9 cellular contexts compared by ENCODE assay signal in genomic region chr11:20162824-20163777, GRCh38. TPM values are rescaled to one million over a fixed set of nuclear protein-coding genes. Genes with fewer than 3 reads are reported as not detected.
DNase-seq lines count a peak whose midpoint lies in the region; ATAC-seq, FAIRE-seq and TF ChIP-seq lines count a peak whose summit lies in the region.
"Had no signal": no experiment of that assay in that cellular context is flagged by ENCODE, and none has a peak within 500 bp of the region (broad histone marks: within the 10 kb centered on the region; RNA-seq: fewer than 3 reads in every experiment).

No MANE protein-coding gene starts in this region.

- H3K4me1 ChIP-seq in endothelial cell of umbilical vein (ENCODE audit: control insufficient read depth, extremely low read depth, insufficient read depth, low read length): peaks cover 8% of the 10 kb centered on the region
- peaks cover 20% of the 10 kb centered on the region for H3K4me1 ChIP-seq in neuron (ENCODE audit: insufficient read depth, low read length)

- dilution Hi-C loops in endothelial cell of umbilical vein (cut with MboI; ENCODE audit: extremely low pct_ligation_motif_present, low sequenced_read_pairs): no loop called here

- no peak overlapping the region for H3K9ac ChIP-seq in endothelial cell of umbilical vein (replicated peaks; ENCODE audit: extremely low read depth, insufficient read depth, low read length)

- POLR2A ChIA-PET in endothelial cell of umbilical vein (lab: Charles Lee): no interaction called here

- H3K4me3 ChIP-seq in endothelial cell of umbilical vein (replicated peaks in 1 of 3; ENCODE audit: insufficient read depth in 1 of 3, low read depth in 1 of 3, low read length in 3 of 3) (no peak overlapping the region), neuron (ENCODE audit: low read length) (peak overlapping the region; percentile 32)

- H4K20me1 ChIP-seq in endothelial cell of umbilical vein (replicated peaks; ENCODE audit: control insufficient read depth, extremely low read depth, insufficient read depth, low read length): no peaks in the 10 kb centered on the region

- H3K27ac ChIP-seq in endothelial cell of umbilical vein (ENCODE audit: insufficient read depth, low read depth, low read length): no peak overlapping the region

- H3K27me3 ChIP-seq in endothelial cell of umbilical vein (ENCODE audit: control insufficient read depth in 2 of 2, insufficient read depth in 2 of 2, low read length in 2 of 2): peaks cover 67 to 93% of the 10 kb centered on the region in 2 experiments
- peaks cover 87% of the 10 kb centered on the region for H3K27me3 ChIP-seq in neuron (ENCODE audit: insufficient read depth, low read length)

- peak overlapping the region; percentile 46 for H3K4me2 ChIP-seq in endothelial cell of umbilical vein (ENCODE audit: insufficient read depth, low read length)

- FAIRE-seq in endothelial cell of umbilical vein (lab: Jason Lieb, UNC): no peak

- no peaks in the 10 kb centered on the region for H3K9me1 ChIP-seq in endothelial cell of umbilical vein (replicated peaks; ENCODE audit: control insufficient read depth, extremely low read depth, insufficient read depth, low read length)

- no peaks in the 10 kb centered on the region for H3K36me3 ChIP-seq in endothelial cell of umbilical vein (ENCODE audit: control insufficient read depth in 2 of 2, extremely low read depth in 1 of 2, insufficient read depth in 2 of 2, low read length in 2 of 2)
- H3K36me3 ChIP-seq in neuron (ENCODE audit: insufficient read depth, low read length): no peaks in the 10 kb centered on the region

- H3K79me2 ChIP-seq in endothelial cell of umbilical vein (ENCODE audit: control insufficient read depth, insufficient read depth, low read length): no peaks in the 10 kb centered on the region

- H3K9me3 ChIP-seq in endothelial cell of umbilical vein (replicated peaks; ENCODE audit: control insufficient read depth, insufficient read depth, low read length) (no peaks in the 10 kb centered on the region), neuron (ENCODE audit: low read length) (peaks cover 3% of the 10 kb centered on the region)

- H2AFZ ChIP-seq in endothelial cell of umbilical vein (ENCODE audit: low read depth, low read length): peak overlapping the region; percentile 12
- H2AFZ ChIP-seq in neuron (ENCODE audit: low read depth, low read length): peak overlapping the region; percentile 31

- CTCF ChIA-PET in endothelial cell of umbilical vein (lab: Charles Lee): interaction anchor here (0.7 kb wide), 1 partner anchor 35 kb away, joined by 5 read pairs; no protein-coding TSS in a partner anchor

- TF ChIP-seq POLR2A in endothelial cell of umbilical vein (IDR thresholded peaks at IDR 0.05; ENCODE audit: low read depth, low read length): no peak

- BruUV-seq in endothelial cell of umbilical vein (replicated peaks; lab: Mats Ljungman, UMichigan): no TSS peak

- DNase-seq in COLO668 (lab: John Stamatoyannopoulos, UW; ENCODE audit: unreplicated experiment) (peak; percentile 38), NCI-H748 (lab: John Stamatoyannopoulos, UW; ENCODE audit: unreplicated experiment) (peak; percentile 69), endothelial cell of umbilical vein (ENCODE audit: low read depth, low spot score) (peak; percentile 27), DMS114 treated with DMSO at 0.1 percent for 48 hours (lab: John Stamatoyannopoulos, UW; ENCODE audit: unreplicated experiment) (no peak), putamen (ENCODE audit: low spot score) (no peak)

- no peak for ATAC-seq in GM21515 (IDR thresholded peaks at IDR 0.05; ENCODE audit: unreplicated experiment)
- no peak for ATAC-seq in HG03571 (IDR thresholded peaks at IDR 0.05; ENCODE audit: unreplicated experiment)

- no peak for TF ChIP-seq CTCF in endothelial cell of umbilical vein (IDR thresholded peaks at IDR 0.05; ENCODE audit: extremely low read depth in 1 of 2, insufficient read depth in 1 of 2, low read depth in 1 of 2, low read length in 2 of 2)

- intact Hi-C loops in endothelial cell of umbilical vein (cut with micrococcal nuclease): loop anchor here (10.0 kb wide), 1 partner anchor 442 kb away; no protein-coding TSS in a partner anchor

TF ChIP-seq in endothelial cell of umbilical vein, 7 proteins besides CTCF, POLR2A, EP300 and RAD21:
- TF ChIP-seq JUN (IDR thresholded peaks at IDR 0.05; ENCODE audit: borderline replicate concordance, insufficient read depth, insufficient read length, low read depth) (no peak), EZH2 (IDR thresholded peaks at IDR 0.05; ENCODE audit: borderline replicate concordance, low read depth, low read length, severe bottlenecking) (peak; percentile 96), GATA2 (IDR thresholded peaks at IDR 0.05; ENCODE audit: insufficient read depth, insufficient read length, low read depth, low read length) (no peak), FOS (IDR thresholded peaks at IDR 0.05; ENCODE audit: borderline replicate concordance, insufficient read depth, low read length) (no peak), MAX (IDR thresholded peaks at IDR 0.05; ENCODE audit: insufficient read depth, insufficient read length) (no peak)

RNA-seq across cellular contexts. Expression of gene DBX1, which starts 2.8 kb away (rescaled TPM):
- total RNA-seq in endothelial cell of umbilical vein: not detected in 2 replicates
- not detected in 2 replicates for polyA plus RNA-seq in endothelial cell of umbilical vein
- not detected in 2 replicates for polyA plus RNA-seq in endothelial cell of umbilical vein (2011; cell fraction: cytosol; rRNA removed)
- not detected in 2 replicates for polyA plus RNA-seq in endothelial cell of umbilical vein (2011; cell fraction: nucleus; rRNA removed)
- polyA plus RNA-seq in endothelial cell of umbilical vein (2012): not detected in 2 replicates
- not detected in 2 replicates for polyA minus RNA-seq in endothelial cell of umbilical vein
- polyA minus RNA-seq in endothelial cell of umbilical vein (2011; cell fraction: cytosol; rRNA and poly(A)+ RNA removed): not detected
- not detected in 2 replicates for polyA minus RNA-seq in endothelial cell of umbilical vein (2011; cell fraction: nucleus; rRNA and poly(A)+ RNA removed)
- total RNA-seq: kidney epithelial cell had no signal

Comparison
In these comparisons a context has a peak if more than half of its experiments do, and no peak if none do; other contexts are left out.
1. DNase-seq: peak in COLO668 (single experiment), NCI-H748 (single experiment) and endothelial cell of umbilical vein (single experiment); none in DMS114 treated with DMSO at 0.1 percent for 48 hours (single experiment) and putamen (single experiment).